Comparison of ENCODE assay signal across 18 cellular contexts in genomic region chr3:11625376-11626083, GRCh38. TPM values are rescaled to one million over a fixed set of nuclear protein-coding genes. Genes with fewer than 3 reads are reported as not detected.
DNase-seq lines count a peak whose midpoint lies in the region; ATAC-seq, FAIRE-seq and TF ChIP-seq lines count a peak whose summit lies in the region.
"Had no signal": no experiment of that assay in that cellular context is flagged by ENCODE, and none has a peak within 500 bp of the region (broad histone marks: within the 10 kb centered on the region; RNA-seq: fewer than 3 reads in every experiment).

No MANE protein-coding gene starts in this region.

- POLR2A ChIA-PET in activated CD4-positive, alpha-beta T cell treated with anti-CD3 and anti-CD28 coated beads, Interleukin-2, amount 10 ng/mL, durations not matched to agents 7 days and 5 days (lab: Charles Lee): no interaction called here
- POLR2A ChIA-PET in Panc1 (lab: Charles Lee): interaction anchor here (0.6 kb wide), 1 partner anchor 276 kb away, joined by 3 read pairs; no protein-coding TSS in a partner anchor

- no peak for FAIRE-seq in small intestine (lab: Jason Lieb, UNC)
- FAIRE-seq: A549 had no signal

- DNase-seq in activated CD4-positive, alpha-beta T cell treated with anti-CD3 and anti-CD28 coated beads, Interleukin-2, amount 10 ng/mL, durations not matched to agents 7 days and 5 days: no peak
- DNase-seq in activated CD4-positive, alpha-beta T cell treated with anti-CD3 and anti-CD28 coated beads for 48 hours: no peak
- DNase-seq in Panc1 (ENCODE audit: low read depth, low spot score) (no peak), chondrocyte (ENCODE audit: low spot score) (no peak), small intestine (peak; percentile 68), HuH-7.5 (ENCODE audit: low spot score) (no peak), ureter (ENCODE audit: low spot score) (no peak)
- DNase-seq: NCI-H1930, Peyer's patch, retina, thyroid gland had no signal

- H3K27me3 Mint-ChIP-seq in activated CD4-positive, alpha-beta T cell treated with anti-CD3 and anti-CD28 coated beads, Interleukin-2, amount 10 ng/mL, durations not matched to agents 7 days and 5 days: no peaks in the 10 kb centered on the region
- H3K27me3 Mint-ChIP-seq in chondrocyte (ENCODE audit: low read depth): no peaks in the 10 kb centered on the region

- CTCF ChIA-PET in activated CD4-positive, alpha-beta T cell treated with anti-CD3 and anti-CD28 coated beads, Interleukin-2, amount 10 ng/mL, durations not matched to agents 7 days and 5 days (lab: Charles Lee): interaction anchor here (0.6 to 3.3 kb wide), 3 partner anchors 9 to 377 kb away, joined by 3 to 31 read pairs (median 7); no protein-coding TSS in a partner anchor
- CTCF ChIA-PET in Panc1 (lab: Charles Lee): no interaction called here

- H3K27me3 ChIP-seq in Panc1 (ENCODE audit: control insufficient read depth, insufficient read depth, low read length) (no peaks in the 10 kb centered on the region), small intestine (ENCODE audit: control insufficient read depth in 2 of 2, insufficient read depth in 2 of 2, low read length in 2 of 2) (no peaks in the 10 kb centered on the region)
- H3K27me3 ChIP-seq: Peyer's patch, thyroid gland had no signal

- H3K9me3 ChIP-seq in Panc1 (ENCODE audit: control insufficient read depth, insufficient read depth, low read depth, low read length) (no peaks in the 10 kb centered on the region), small intestine (ENCODE audit: control insufficient read depth, low read depth) (no peaks in the 10 kb centered on the region)
- H3K9me3 ChIP-seq: A549, Peyer's patch, thyroid gland had no signal

- peak overlapping the region; percentile 95 for H3K27ac Mint-ChIP-seq in activated CD4-positive, alpha-beta T cell treated with anti-CD3 and anti-CD28 coated beads, Interleukin-2, amount 10 ng/mL, durations not matched to agents 7 days and 5 days
- H3K27ac Mint-ChIP-seq in chondrocyte (ENCODE audit: unreplicated experiment): peak overlapping the region; percentile 41
- H3K27ac Mint-ChIP-seq: GM23338 had no signal

- intact Hi-C loops in Panc1 (cut with micrococcal nuclease; ENCODE audit: unreplicated experiment): no loop called here

- no peak for ATAC-seq in Panc1
- ATAC-seq in HG02588 (IDR thresholded peaks at IDR 0.05; ENCODE audit: unreplicated experiment): no peak
- ATAC-seq: A549, GM23338 had no signal

- peaks cover 8% of the 10 kb centered on the region for H3K9me3 Mint-ChIP-seq in activated CD4-positive, alpha-beta T cell treated with anti-CD3 and anti-CD28 coated beads, Interleukin-2, amount 10 ng/mL, durations not matched to agents 7 days and 5 days
- no peaks in the 10 kb centered on the region for H3K9me3 Mint-ChIP-seq in chondrocyte (ENCODE audit: low read depth)
- H3K9me3 Mint-ChIP-seq: GM23338, neural crest cell had no signal

- H3K4me1 Mint-ChIP-seq in activated CD4-positive, alpha-beta T cell treated with anti-CD3 and anti-CD28 coated beads, Interleukin-2, amount 10 ng/mL, durations not matched to agents 7 days and 5 days: peaks cover 65% of the 10 kb centered on the region
- H3K4me1 Mint-ChIP-seq in chondrocyte (ENCODE audit: low read depth): peaks cover 91% of the 10 kb centered on the region

- H3K4me3 ChIP-seq in Panc1 (ENCODE audit: low read depth in 2 of 2, low read length in 2 of 2) (no peak overlapping the region), small intestine (ENCODE audit: low read depth in 1 of 2, low read length in 2 of 2) (no peak overlapping the region)
- H3K4me3 ChIP-seq: A549, coronary artery, GM23338, Peyer's patch, thyroid gland had no signal

- WGBS in small intestine, 3 donors: 18 to 61% (median 37%) methylated on average over 5 of the region's 5 CpGs

- no TSS peak for BruUV-seq in Panc1 (replicated peaks; lab: Mats Ljungman, UMichigan)

- H3K36me3 ChIP-seq in Panc1 (ENCODE audit: control insufficient read depth, insufficient read depth, low read length) (no peaks in the 10 kb centered on the region; the same call in 1 of the 2 replicates), small intestine (ENCODE audit: control insufficient read depth in 2 of 2, insufficient read depth in 2 of 2, low read length in 2 of 2) (no peaks in the 10 kb centered on the region)
- H3K36me3 ChIP-seq: Peyer's patch, thyroid gland had no signal

- peaks cover 72% of the 10 kb centered on the region for H3K4me1 ChIP-seq in Panc1 (ENCODE audit: control insufficient read depth, insufficient read depth, low read length)
- peaks cover 6 to 33% of the 10 kb centered on the region in 2 donors for H3K4me1 ChIP-seq in small intestine (ENCODE audit: control insufficient read depth in 2 of 2, insufficient read depth in 1 of 2, low read depth in 1 of 2, low read length in 1 of 2)

- TF ChIP-seq CTCF in Panc1 (IDR thresholded peaks at IDR 0.05) (no peak), chondrocyte (IDR thresholded peaks at IDR 0.05) (no peak)

- peak overlapping the region; percentile 70 for H3K4me3 Mint-ChIP-seq in activated CD4-positive, alpha-beta T cell treated with anti-CD3 and anti-CD28 coated beads, Interleukin-2, amount 10 ng/mL, durations not matched to agents 7 days and 5 days
- no peak overlapping the region for H3K4me3 Mint-ChIP-seq in chondrocyte (ENCODE audit: unreplicated experiment)
- H3K4me3 Mint-ChIP-seq: CD14-positive monocyte, GM23338 had no signal

- H3K27ac ChIP-seq in Panc1 (ENCODE audit: low read length): peak overlapping the region; percentile 63
- H3K27ac ChIP-seq in small intestine (ENCODE audit: low read depth in 1 of 2, low read length in 1 of 2): no peak overlapping the region
- H3K27ac ChIP-seq: A549, VCaP had no signal

- H3K36me3 Mint-ChIP-seq in activated CD4-positive, alpha-beta T cell treated with anti-CD3 and anti-CD28 coated beads, Interleukin-2, amount 10 ng/mL, durations not matched to agents 7 days and 5 days (ENCODE audit: low read depth): peaks cover 30% of the 10 kb centered on the region
- peaks cover 4% of the 10 kb centered on the region for H3K36me3 Mint-ChIP-seq in chondrocyte (ENCODE audit: low read depth)

- in situ Hi-C loops in Panc1 (cut with HindIII; ENCODE audit: low pct_unique_long_range_greater_than_20kb, low sequenced_read_pairs): no loop called here

RNA-seq across cellular contexts. Expression of gene VGLL4, which starts 18.2 kb away (rescaled TPM):
- 10 to 100 TPM; 34.2 to 35.5 TPM for total RNA-seq in activated CD4-positive, alpha-beta T cell treated with anti-CD3 and anti-CD28 coated beads, Interleukin-2, amount 10 ng/mL, durations not matched to agents 7 days and 5 days
- total RNA-seq in Panc1 (2021; ENCODE audit: unreplicated experiment) (66.0 TPM), chondrocyte (102 to 141 TPM (median 141 TPM) in 3 replicates), ureter (88.3 TPM)
- polyA plus RNA-seq in Panc1 (2012; ENCODE audit: insufficient read length): 61.2 TPM
- polyA plus RNA-seq in small intestine: 10 to 100 TPM; 26.6 to 54.8 (median 27.0) TPM
